8 cellular contexts compared by ENCODE assay signal in genomic region chr10:71766717-71767419, GRCh38. TPM values are rescaled to one million over a fixed set of nuclear protein-coding genes. Genes with fewer than 3 reads are reported as not detected.
DNase-seq lines count a peak whose midpoint lies in the region; ATAC-seq and FAIRE-seq lines count a peak whose summit lies in the region.

No MANE protein-coding gene starts in this region.

- H3K4me3 Mint-ChIP-seq in effector memory CD8-positive, alpha-beta T cell, result peak overlapping the region; percentile 96 to 97

- H3K9me3 ChIP-seq in muscle layer of duodenum (ENCODE audit: control insufficient read depth in 1 of 2, low read length in 2 of 2), result no peaks in the 10 kb centered on the region

- H3K36me3 Mint-ChIP-seq in effector memory CD8-positive, alpha-beta T cell (ENCODE audit: insufficient read depth), result peaks cover 68% of the 10 kb centered on the region

- H3K27ac Mint-ChIP-seq in effector memory CD8-positive, alpha-beta T cell, result peak overlapping the region; percentile 96 to 97

- H3K4me1 ChIP-seq in muscle layer of duodenum (ENCODE audit: control insufficient read depth in 1 of 2, insufficient read depth in 2 of 2, low read length in 2 of 2), result peaks cover 39 to 73% of the 10 kb centered on the region in 2 donors

- no peaks in the 10 kb centered on the region for H3K27me3 Mint-ChIP-seq in effector memory CD8-positive, alpha-beta T cell

- H3K4me3 ChIP-seq in muscle layer of duodenum (ENCODE audit: low read depth in 1 of 2, low read length in 2 of 2), result peak overlapping the region; percentile 1 to 19

- H3K9me3 Mint-ChIP-seq in effector memory CD8-positive, alpha-beta T cell, result no peaks in the 10 kb centered on the region

- H3K4me1 Mint-ChIP-seq in effector memory CD8-positive, alpha-beta T cell (ENCODE audit: low read depth in 2 of 2), result peaks cover 81 to 82% of the 10 kb centered on the region in 2 donors

- H3K27ac ChIP-seq in muscle layer of duodenum (ENCODE audit: low read length), result peak overlapping the region; percentile 95

- no peak for FAIRE-seq in frontal cortex (lab: Jason Lieb, UNC)

- no peaks in the 10 kb centered on the region for H3K27me3 ChIP-seq in muscle layer of duodenum (ENCODE audit: low read depth, low read length)

- H3K36me3 ChIP-seq in muscle layer of duodenum (ENCODE audit: control insufficient read depth in 1 of 2, insufficient read depth in 2 of 2, low read length in 2 of 2), result peaks cover 3 to 4% of the 10 kb centered on the region in 2 donors

- peak; percentile 20 for ATAC-seq in effector memory CD8-positive, alpha-beta T cell (replicated peaks)
- ATAC-seq in GM19351 (IDR thresholded peaks at IDR 0.05; ENCODE audit: unreplicated experiment) (no peak), HG03571 (IDR thresholded peaks at IDR 0.05; ENCODE audit: unreplicated experiment) (no peak)

- DNase-seq in ELF-1 (ENCODE audit: low read depth, low spot score) (peak; percentile 87), RKO (ENCODE audit: low spot score) (peak; percentile 55), NCI-H2171 treated with DMSO at 0.1 percent for 48 hours (lab: John Stamatoyannopoulos, UW) (no peak), frontal cortex (ENCODE audit: low spot score in 2 of 2) (no peak)
- peak in 1 of 3 experiments; percentile 36 for DNase-seq in effector memory CD8-positive, alpha-beta T cell

RNA-seq across cellular contexts. Expression of gene VSIR, which starts 6.5 kb away (rescaled TPM):
- total RNA-seq in frontal cortex, result 2.0 TPM

RNA-seq across cellular contexts. Expression of gene C10orf105, which starts 47.3 kb away (rescaled TPM):
- not detected for total RNA-seq in frontal cortex

Comparison
In these comparisons a context has a peak if more than half of its experiments do, and no peak if none do; other contexts are left out.
1. DNase-seq: peak in ELF-1 (single experiment) and RKO (single experiment); none in NCI-H2171 treated with DMSO at 0.1 percent for 48 hours (single experiment) and frontal cortex (0 of 2).